Comparison of ENCODE assay signal across 8 cellular contexts in the genomic region with DNA sequence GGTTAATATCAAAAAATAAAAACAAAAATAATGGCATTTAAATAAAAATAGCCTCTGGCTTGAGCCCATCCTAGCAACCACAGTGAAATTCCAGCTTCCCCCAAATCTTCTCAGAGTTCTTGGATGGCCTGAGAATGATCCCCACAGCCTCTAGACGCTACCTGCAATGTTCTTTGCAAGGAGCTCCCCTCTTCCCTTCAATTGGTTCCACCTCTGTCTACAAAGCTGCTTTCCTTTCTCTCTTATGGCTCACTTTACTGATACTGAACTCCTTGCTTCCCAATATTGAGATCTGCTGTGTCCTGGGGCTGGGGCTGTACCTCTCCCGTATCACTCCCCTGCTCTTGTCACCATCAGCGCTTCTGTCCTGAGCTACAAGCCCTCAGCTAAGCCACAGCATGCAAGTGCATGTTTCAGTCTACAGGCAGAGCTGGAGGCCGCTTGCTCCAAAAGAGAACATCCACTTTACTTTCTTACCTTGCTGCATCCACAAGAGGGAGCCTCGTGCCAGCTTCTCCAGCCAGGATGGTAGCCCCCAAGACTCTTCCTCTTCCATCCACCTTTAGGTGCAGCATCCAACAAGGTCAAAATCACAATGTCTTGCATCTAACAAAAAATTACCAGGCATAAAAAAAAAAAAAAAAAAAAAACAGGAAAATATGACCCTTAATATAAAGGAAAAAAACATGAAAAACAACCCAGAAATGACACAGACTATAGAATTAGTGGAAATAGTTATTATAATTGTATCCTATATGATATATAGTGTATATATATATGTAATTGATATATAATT. TPM values are rescaled to one million over a fixed set of nuclear protein-coding genes. Genes with fewer than 3 reads are reported as not detected.
A peak's percentile ranks its signal among the peaks of the same experiment; 100 is the strongest.
DNase-seq lines count a peak whose midpoint lies in the region; ATAC-seq and TF ChIP-seq lines count a peak whose summit lies in the region.

No MANE protein-coding gene starts in this region.

- H3K9me3 ChIP-seq in GM23248 (ENCODE audit: low read depth): no peaks in the 10 kb centered on the region

- TF ChIP-seq CTCF in C4-2B (conservative IDR thresholded peaks at IDR 0.05): peak; percentile 79

- 12 to 14% methylated on average over 5 of the region's 5 CpGs for WGBS in GM23248 (ENCODE audit: low coverage in 1 of 2, low lambda C conversion rate in 2 of 2, missing lambda C conversion rate in 2 of 2), 2 experiments

- H3K27ac ChIP-seq in C4-2B: no peak overlapping the region
- H3K27ac ChIP-seq in GM23248: no peak overlapping the region

- H3F3A ChIP-seq in GM23248 (ENCODE audit: insufficient read depth): no peaks in the 10 kb centered on the region

- ATAC-seq in GM18520 (IDR thresholded peaks at IDR 0.05; ENCODE audit: unreplicated experiment) (no peak), HG03521 (IDR thresholded peaks at IDR 0.05; ENCODE audit: unreplicated experiment) (no peak)

- no peaks in the 10 kb centered on the region for H3K79me2 ChIP-seq in GM23248 (ENCODE audit: insufficient read depth)

- no peaks in the 10 kb centered on the region for H4K20me1 ChIP-seq in GM23248 (ENCODE audit: insufficient read depth)

- in situ Hi-C loops in GM23248 (cut with MboI): no loop called here

- H3K4me2 ChIP-seq in GM23248 (ENCODE audit: unreplicated experiment): no peak overlapping the region

- H3K9ac ChIP-seq in GM23248: no peak overlapping the region

- peak overlapping the region; percentile 62 for H2AFZ ChIP-seq in GM23248

- H3K27me3 ChIP-seq in GM23248 (replicated peaks; ENCODE audit: insufficient read depth): no peaks in the 10 kb centered on the region

- H3K4me3 ChIP-seq in GM23248: no peak overlapping the region

- no peaks in the 10 kb centered on the region for H3K4me1 ChIP-seq in GM23248 (ENCODE audit: insufficient read depth)

- no peaks in the 10 kb centered on the region for H3K36me3 ChIP-seq in GM23248 (ENCODE audit: low read depth)

- DNase-seq in GM23248: peak; percentile 82
- DNase-seq in NCI-H345 treated with DMSO at 0.1 percent for 48 hours (lab: John Stamatoyannopoulos, UW; ENCODE audit: unreplicated experiment): peak; percentile 34
- DNase-seq in amniotic stem cell (lab: John Stamatoyannopoulos, UW): peak; percentile 43
- peak; percentile 79 for DNase-seq in islet precursor cell
- no peak for DNase-seq in pons (ENCODE audit: low spot score)

- no peaks in the 10 kb centered on the region for H3K9me2 ChIP-seq in GM23248 (ENCODE audit: insufficient read depth)

RNA-seq across cellular contexts. Expression of a gene that starts 57.4 kb away (rescaled TPM):
- 15.1 and 30.7 TPM in 2 replicates for total RNA-seq in GM23248 (2014; rRNA removed; shearing (Covaris generic))
- polyA plus RNA-seq in GM23248 (2016; fragmentation: Nextera tagmentation; extraction: Ambion mirVana): 48.2 and 53.3 TPM in 2 replicates
